ENCODE assay signal across 8 cellular contexts in genomic region chr5:144024085-144024484, GRCh38.
"Had no signal": no experiment of that assay in that cellular context is flagged by ENCODE, and none has a peak within 500 bp of the region (broad histone marks: within the 10 kb centered on the region; RNA-seq: fewer than 3 reads in every experiment).

No MANE protein-coding gene starts in this region.

- ATAC-seq: GM12878 had no signal

- H3K4me3 ChIP-seq: GM12878 had no signal

- FAIRE-seq: G401.6, GM12878, GM12891, GM12892, GM18507, GM19239 had no signal

- DNase-seq: GDM1, GF-D8 had no signal
